In genomic region chr5:93096561-93096960, GRCh38 we compare ENCODE assay signal across 6 cellular contexts.
"Had no signal": no experiment of that assay in that cellular context is flagged by ENCODE, and none has a peak within 500 bp of the region (broad histone marks: within the 10 kb centered on the region; RNA-seq: fewer than 3 reads in every experiment).

No MANE protein-coding gene starts in this region.

- H3K4me3 ChIP-seq: GM23248, HAP-1 had no signal

- H3K27ac ChIP-seq: GM23248, HL-60 had no signal

- H3K9ac ChIP-seq: GM23248 had no signal

- DNase-seq: GM23248, GOT3, H7, HFFc6 had no signal

- H3K36me3 ChIP-seq: HAP-1 had no signal

- H3K4me1 ChIP-seq: HAP-1 had no signal
